ENCODE assay signal across 10 cellular contexts in the genomic region with DNA sequence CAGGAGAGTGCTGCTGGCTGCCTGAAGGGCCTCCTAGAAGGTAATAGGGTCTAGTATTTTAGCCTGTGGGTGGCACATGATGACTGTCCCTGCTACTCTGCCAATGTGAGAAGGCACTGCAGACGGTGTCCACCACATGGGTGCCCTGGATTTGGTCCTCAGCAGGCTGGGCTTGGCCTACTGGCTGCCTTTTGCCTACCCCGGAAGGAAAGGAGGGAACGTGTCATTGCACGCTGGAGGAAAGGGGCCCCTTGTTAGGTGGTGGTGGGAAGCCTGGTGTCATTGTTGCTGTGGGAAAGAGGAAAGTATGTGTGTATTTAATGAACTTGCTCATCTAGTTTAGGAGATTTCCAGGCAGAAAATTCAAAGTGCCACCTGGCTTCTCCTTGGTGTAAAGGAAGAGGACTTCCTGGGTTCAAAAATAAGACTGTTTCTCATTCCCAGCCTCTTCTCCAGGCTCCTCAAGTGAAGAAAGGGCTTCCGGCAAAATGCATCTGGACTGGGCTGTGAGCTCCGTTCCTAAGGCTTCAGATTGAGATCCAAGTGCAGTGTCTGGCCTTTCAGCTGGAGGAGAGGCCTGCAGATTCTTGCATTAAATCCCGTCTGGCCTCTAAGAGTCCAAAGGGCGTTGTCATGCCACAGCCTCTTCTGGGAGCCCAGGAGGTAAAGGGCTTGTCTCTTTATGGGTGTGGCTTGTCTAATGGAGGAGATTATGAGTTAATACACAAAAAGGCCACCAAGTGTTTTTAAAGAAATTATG. TPM values are rescaled to one million over a fixed set of nuclear protein-coding genes. Genes with fewer than 3 reads are reported as not detected.
DNase-seq lines count a peak whose midpoint lies in the region; ATAC-seq and TF ChIP-seq lines count a peak whose summit lies in the region.
"Had no signal": no experiment of that assay in that cellular context is flagged by ENCODE, and none has a peak within 500 bp of the region (broad histone marks: within the 10 kb centered on the region; RNA-seq: fewer than 3 reads in every experiment).

No MANE protein-coding gene starts in this region.

- no peaks in the 10 kb centered on the region for H3K27me3 ChIP-seq in CD8-positive, alpha-beta memory T cell (ENCODE audit: insufficient read depth, low read length, poor library complexity, severe bottlenecking)

- H3K27me3 Mint-ChIP-seq in activated T-helper 1 cell treated with anti-CD3 and anti-CD28 coated beads, Interleukin-12 subunit alpha, Interleukin-12 subunit beta, Interleukin-2, Interleukin-4 antibody, amounts not matched to agents 30 ng/mL and 10 ng/mL and 1 ng/mL, durations not matched to agents 14 hours and 24 hours and 36 hours (ENCODE audit: insufficient read depth), result peaks cover 2% of the 10 kb centered on the region
- H3K27me3 Mint-ChIP-seq in CD8-positive, alpha-beta memory T cell, result peaks cover 0 to 3% of the 10 kb centered on the region in 2 donors

- ATAC-seq in left lobe of liver, result peak; percentile 81

- intact Hi-C loops in activated T-helper 1 cell treated with anti-CD3 and anti-CD28 coated beads, Interleukin-12 subunit alpha, Interleukin-12 subunit beta, Interleukin-2, Interleukin-4 antibody, amounts not matched to agents 30 ng/mL and 10 ng/mL and 1 ng/mL, durations not matched to agents 14 hours and 24 hours and 36 hours (cut with micrococcal nuclease), result no loop called here

- no peaks in the 10 kb centered on the region for H3K9me3 ChIP-seq in CD8-positive, alpha-beta memory T cell (ENCODE audit: low read length)

- no peak overlapping the region for H3K4me3 ChIP-seq in AG10803 (ENCODE audit: low read length)
- H3K4me3 ChIP-seq in CD8-positive, alpha-beta memory T cell (ENCODE audit: low read length), result no peak overlapping the region

- DNase-seq in AG10803 (ENCODE audit: low read depth) (peak; percentile 40), GF-D8 (lab: John Stamatoyannopoulos, UW) (peak; percentile 17), left lobe of liver (ENCODE audit: low spot score) (no peak), ureter (ENCODE audit: low spot score) (no peak), DMS114 treated with DMSO at 0.1 percent for 48 hours (lab: John Stamatoyannopoulos, UW; ENCODE audit: unreplicated experiment) (no peak), GM13976 (ENCODE audit: low spot score) (no peak)
- DNase-seq in activated T-helper 1 cell treated with anti-CD3 and anti-CD28 coated beads, Interleukin-12 subunit alpha, Interleukin-12 subunit beta, Interleukin-2, Interleukin-4 antibody, amounts not matched to agents 30 ng/mL and 10 ng/mL and 1 ng/mL, durations not matched to agents 14 hours and 24 hours and 36 hours (ENCODE audit: low spot score), result no peak
- DNase-seq in CD8-positive, alpha-beta memory T cell, result no peak
- DNase-seq: activated CD4-positive, CD25-positive, alpha-beta regulatory T cell treated with anti-CD3 and anti-CD28 coated beads, Interleukin-2, amount 50 U/mL, for 72 hours had no signal

- H3K27ac ChIP-seq in CD8-positive, alpha-beta memory T cell (ENCODE audit: low read depth, low read length), result no peak overlapping the region

- H3K4me1 ChIP-seq in CD8-positive, alpha-beta memory T cell (ENCODE audit: insufficient read depth, low read length), result peaks cover 28% of the 10 kb centered on the region

- in situ Hi-C loops in GM13976 (cut with MboI; ENCODE audit: low sequenced_read_pairs, unreplicated experiment), result no loop called here

- H3K27ac Mint-ChIP-seq in activated T-helper 1 cell treated with anti-CD3 and anti-CD28 coated beads, Interleukin-12 subunit alpha, Interleukin-12 subunit beta, Interleukin-2, Interleukin-4 antibody, amounts not matched to agents 30 ng/mL and 10 ng/mL and 1 ng/mL, durations not matched to agents 14 hours and 24 hours and 36 hours, result peak overlapping the region; percentile 13
- peak overlapping the region in 1 of 8 donors; percentile 77 for H3K27ac Mint-ChIP-seq in CD8-positive, alpha-beta memory T cell

- POLR2A ChIA-PET in CD8-positive, alpha-beta memory T cell (lab: Charles Lee), result no interaction called here

- H3K9me3 Mint-ChIP-seq in activated T-helper 1 cell treated with anti-CD3 and anti-CD28 coated beads, Interleukin-12 subunit alpha, Interleukin-12 subunit beta, Interleukin-2, Interleukin-4 antibody, amounts not matched to agents 30 ng/mL and 10 ng/mL and 1 ng/mL, durations not matched to agents 14 hours and 24 hours and 36 hours, result no peaks in the 10 kb centered on the region
- H3K9me3 Mint-ChIP-seq in CD8-positive, alpha-beta memory T cell, result no peaks in the 10 kb centered on the region

- TF ChIP-seq CTCF in AG10803 (conservative IDR thresholded peaks at IDR 0.05; ENCODE audit: low read length) (no peak), GM13976 (IDR thresholded peaks at IDR 0.05; ENCODE audit: borderline replicate concordance, control extremely low read depth, extremely low read depth, insufficient read depth, missing control alignments) (no peak)

- peaks cover 25% of the 10 kb centered on the region for H3K36me3 Mint-ChIP-seq in activated T-helper 1 cell treated with anti-CD3 and anti-CD28 coated beads, Interleukin-12 subunit alpha, Interleukin-12 subunit beta, Interleukin-2, Interleukin-4 antibody, amounts not matched to agents 30 ng/mL and 10 ng/mL and 1 ng/mL, durations not matched to agents 14 hours and 24 hours and 36 hours (ENCODE audit: low read depth)
- H3K36me3 Mint-ChIP-seq in CD8-positive, alpha-beta memory T cell, result peaks cover 0 to 5% (median 2%) of the 10 kb centered on the region in 3 donors

- H3K36me3 ChIP-seq in CD8-positive, alpha-beta memory T cell (ENCODE audit: insufficient read depth, low read length), result no peaks in the 10 kb centered on the region

- peaks cover 74% of the 10 kb centered on the region for H3K4me1 Mint-ChIP-seq in activated T-helper 1 cell treated with anti-CD3 and anti-CD28 coated beads, Interleukin-12 subunit alpha, Interleukin-12 subunit beta, Interleukin-2, Interleukin-4 antibody, amounts not matched to agents 30 ng/mL and 10 ng/mL and 1 ng/mL, durations not matched to agents 14 hours and 24 hours and 36 hours (ENCODE audit: low read depth)
- H3K4me1 Mint-ChIP-seq in CD8-positive, alpha-beta memory T cell, result peaks cover 50 to 74% (median 73%) of the 10 kb centered on the region in 3 donors

- CTCF ChIA-PET in CD8-positive, alpha-beta memory T cell (lab: Charles Lee), result no interaction called here

- H3K4me3 Mint-ChIP-seq in activated T-helper 1 cell treated with anti-CD3 and anti-CD28 coated beads, Interleukin-12 subunit alpha, Interleukin-12 subunit beta, Interleukin-2, Interleukin-4 antibody, amounts not matched to agents 30 ng/mL and 10 ng/mL and 1 ng/mL, durations not matched to agents 14 hours and 24 hours and 36 hours, result no peak overlapping the region
- H3K4me3 Mint-ChIP-seq in CD8-positive, alpha-beta memory T cell, result peak overlapping the region in 2 of 7 donors; percentile 19 to 49
- H3K4me3 Mint-ChIP-seq: neural crest cell had no signal

RNA-seq across cellular contexts. Expression of a gene that starts 55.1 kb away (rescaled TPM):
- total RNA-seq in activated T-helper 1 cell treated with anti-CD3 and anti-CD28 coated beads, Interleukin-12 subunit alpha, Interleukin-12 subunit beta, Interleukin-2, Interleukin-4 antibody, amounts not matched to agents 30 ng/mL and 10 ng/mL and 1 ng/mL, durations not matched to agents 14 hours and 24 hours and 36 hours, result 63.5 and 66.7 TPM in 2 replicates
- total RNA-seq in left lobe of liver, result 18.8 TPM
- total RNA-seq in CD8-positive, alpha-beta memory T cell, result 10 to 100 TPM; 63.9 to 69.4 TPM
- 7.9 TPM for polyA plus RNA-seq in CD8-positive, alpha-beta memory T cell
- total RNA-seq in ureter, result 64.2 TPM

Comparison
In these comparisons a context has a peak if more than half of its experiments do, and no peak if none do; other contexts are left out.
1. DNase-seq: peak in AG10803 (single experiment) and GF-D8 (single experiment); none in activated T-helper 1 cell treated with anti-CD3 and anti-CD28 coated beads, Interleukin-12 subunit alpha, Interleukin-12 subunit beta, Interleukin-2, Interleukin-4 antibody, amounts not matched to agents 30 ng/mL and 10 ng/mL and 1 ng/mL, durations not matched to agents 14 hours and 24 hours and 36 hours (single experiment), left lobe of liver (single experiment), CD8-positive, alpha-beta memory T cell (0 of 5), ureter (single experiment), DMS114 treated with DMSO at 0.1 percent for 48 hours (single experiment) and GM13976 (single experiment).